22 cellular contexts compared by ENCODE assay signal in the genomic region with DNA sequence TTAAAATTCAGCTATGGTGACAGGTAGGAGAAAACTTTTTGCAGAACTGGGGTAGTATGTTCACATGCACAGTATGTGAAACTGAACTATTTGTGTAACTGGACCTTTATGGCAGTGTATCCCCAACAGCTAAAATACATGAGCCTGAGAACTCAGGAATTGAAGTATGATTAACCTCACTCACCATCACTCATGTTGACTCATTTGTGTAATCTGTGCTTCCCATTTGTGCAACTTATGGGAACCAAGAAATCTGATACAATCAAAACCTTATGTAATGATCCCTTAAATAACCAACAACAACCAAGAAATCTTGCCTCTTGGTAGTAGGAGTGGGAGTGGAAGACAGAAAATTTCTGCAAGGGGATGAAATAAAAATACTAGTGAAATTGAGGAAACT.
DNase-seq lines count a peak whose midpoint lies in the region; ATAC-seq and TF ChIP-seq lines count a peak whose summit lies in the region.
"Had no signal": no experiment of that assay in that cellular context is flagged by ENCODE, and none has a peak within 500 bp of the region (broad histone marks: within the 10 kb centered on the region; RNA-seq: fewer than 3 reads in every experiment).

No MANE protein-coding gene starts in this region.

- no peak overlapping the region for H3K9ac ChIP-seq in mammary epithelial cell (ENCODE audit: insufficient read depth, low read length)
- H3K9ac ChIP-seq: neural progenitor cell had no signal

- dilution Hi-C loops in mammary epithelial cell (cut with HindIII; ENCODE audit: low sequenced_read_pairs), result no loop called here

- no TSS peak for BruUV-seq in mammary epithelial cell (replicated peaks; lab: Mats Ljungman, UMichigan)

- H3K4me2 ChIP-seq in mammary epithelial cell (ENCODE audit: insufficient read depth, low read depth, low read length), result no peak overlapping the region
- H3K4me2 ChIP-seq: neural progenitor cell had no signal

- ATAC-seq in foreskin keratinocyte, result peak; percentile 32
- ATAC-seq: activated T-cell treated with anti-CD3 and anti-CD28 coated beads, Interleukin-2, amount 50 U/mL, for 72 hours; left colon; stimulated activated memory B cell treated with anti-CD40 and anti-IgM and Interleukin-4, amounts not matched to agents 10 μg/mL and 1 μg/mL and 100 μg/mL, for 72 hours; WTC11 had no signal

- H3K79me2 ChIP-seq in mammary epithelial cell (ENCODE audit: insufficient read depth, low read length), result no peaks in the 10 kb centered on the region

- in situ Hi-C loops in mammary epithelial cell (cut with MboI; ENCODE audit: low sequenced_read_pairs in 2 of 2) (no loop called here), G401 (cut with HindIII; ENCODE audit: low sequenced_read_pairs) (no loop called here)

- H3K4me3 ChIP-seq in AG04450 (ENCODE audit: low read depth, low read length) (no peak overlapping the region), mammary epithelial cell (replicated peaks in 1 of 3; ENCODE audit: insufficient read depth in 1 of 3, low read depth in 2 of 3, low read length in 3 of 3) (no peak overlapping the region), H7 (ENCODE audit: insufficient read depth, low read depth, low read length) (no peak overlapping the region)
- H3K4me3 ChIP-seq: HAP-1, neural progenitor cell, SJSA1, tibial artery had no signal

- H3K4me1 ChIP-seq in mammary epithelial cell (ENCODE audit: insufficient read depth, low read length), result no peaks in the 10 kb centered on the region
- no peaks in the 10 kb centered on the region for H3K4me1 ChIP-seq in foreskin keratinocyte
- H3K4me1 ChIP-seq: HAP-1, neural progenitor cell, SJSA1, tibial artery had no signal

- intact Hi-C loops in mammary epithelial cell (cut with micrococcal nuclease), result no loop called here

- H3K27me3 ChIP-seq in AG04450 (ENCODE audit: control insufficient read depth, insufficient read depth, low read length) (no peaks in the 10 kb centered on the region), mammary epithelial cell (ENCODE audit: insufficient read depth, low read length) (no peaks in the 10 kb centered on the region), foreskin keratinocyte (no peaks in the 10 kb centered on the region), H7 (ENCODE audit: control insufficient read depth, insufficient read depth, low read length) (no peaks in the 10 kb centered on the region)
- H3K27me3 ChIP-seq: neural progenitor cell, SJSA1, tibial artery had no signal

- TF ChIP-seq CTCF in AG04450 (IDR thresholded peaks at IDR 0.05; ENCODE audit: low read depth, low read length), result no peak
- TF ChIP-seq CTCF in mammary epithelial cell (conservative IDR thresholded peaks at IDR 0.05 in 1 of 2, IDR thresholded peaks at IDR 0.05 in 1 of 2; ENCODE audit: extremely low read depth in 1 of 2, insufficient read depth in 1 of 2, low read depth in 1 of 2, low read length in 2 of 2), result no peak
- TF ChIP-seq CTCF in foreskin keratinocyte (conservative IDR thresholded peaks at IDR 0.05), result no peak

- H3K27ac ChIP-seq in AG04450 (ENCODE audit: low read depth, low read length), result no peak overlapping the region
- no peak overlapping the region for H3K27ac ChIP-seq in mammary epithelial cell (ENCODE audit: insufficient read depth, low read depth, low read length)
- H3K27ac ChIP-seq in foreskin keratinocyte, result no peak overlapping the region
- H3K27ac ChIP-seq: neural progenitor cell, SJSA1, tibial artery had no signal

- H3K36me3 ChIP-seq in mammary epithelial cell (ENCODE audit: insufficient read depth, low read length) (no peaks in the 10 kb centered on the region), H7 (replicated peaks; ENCODE audit: control insufficient read depth, insufficient read depth, low read length) (no peaks in the 10 kb centered on the region)
- H3K36me3 ChIP-seq: HAP-1, neural progenitor cell, SJSA1, tibial artery had no signal

- peak; percentile 58 for DNase-seq in AG04450 (ENCODE audit: low read depth, low spot score)
- DNase-seq in HPDE6-E6E7 (ENCODE audit: extremely low spot score), result peak; percentile 25
- DNase-seq in mammary epithelial cell, result peak; percentile 48
- DNase-seq in foreskin keratinocyte, result peak; percentile 23 to 60
- no peak for DNase-seq in GOT3 (lab: John Stamatoyannopoulos, UW)
- no peak for DNase-seq in OCI-M2 (lab: John Stamatoyannopoulos, UW; ENCODE audit: unreplicated experiment)
- DNase-seq in G401 (ENCODE audit: low spot score), result no peak
- no peak for DNase-seq in H7
- DNase-seq: activated CD8-positive, alpha-beta memory T cell treated with anti-CD3 and anti-CD28 coated beads for 24 hours; activated T-cell treated with anti-CD3 and anti-CD28 coated beads, Interleukin-2, amount 50 U/mL, for 72 hours; CD4-positive, alpha-beta memory T cell; effector CD8-positive, alpha-beta T cell; left colon; NCI-H1048; NCI-H524; stimulated activated CD4-positive, alpha-beta T cell treated with anti-CD3 and anti-CD28 coated beads, Interleukin-15, amount 100 ng/mL, for 24 hours; tibial artery had no signal

- POLR2A ChIA-PET in AG04450 (lab: Yijun Ruan, JAX), result no interaction called here

- no peak overlapping the region for H2AFZ ChIP-seq in mammary epithelial cell (ENCODE audit: low read depth, low read length)
- H2AFZ ChIP-seq: neural progenitor cell had no signal

- no peaks in the 10 kb centered on the region for H3K9me3 ChIP-seq in AG04450 (ENCODE audit: control insufficient read depth, insufficient read depth, low read length)
- H3K9me3 ChIP-seq in mammary epithelial cell (replicated peaks; ENCODE audit: insufficient read depth, low read length), result peaks cover 4% of the 10 kb centered on the region
- H3K9me3 ChIP-seq: HAP-1, tibial artery had no signal

- no peaks in the 10 kb centered on the region for H4K20me1 ChIP-seq in mammary epithelial cell (ENCODE audit: insufficient read depth, low read length)

- CTCF ChIA-PET in AG04450 (lab: Charles Lee), result interaction anchor here (0.6 kb wide), 1 partner anchor 64 kb away, joined by 3 read pairs; no protein-coding TSS in a partner anchor
- CTCF ChIA-PET in mammary epithelial cell (lab: Charles Lee; ENCODE audit: low non-redundant PET), result no interaction called here

Comparison
In these comparisons a context has a peak if more than half of its experiments do, and no peak if none do; other contexts are left out.
1. DNase-seq: peak in AG04450 (single experiment), HPDE6-E6E7 (single experiment), mammary epithelial cell (single experiment) and foreskin keratinocyte (2 of 2); none in GOT3 (single experiment), OCI-M2 (single experiment), G401 (single experiment) and H7 (single experiment).